Comparison of ENCODE assay signal across 15 cellular contexts in the genomic region with DNA sequence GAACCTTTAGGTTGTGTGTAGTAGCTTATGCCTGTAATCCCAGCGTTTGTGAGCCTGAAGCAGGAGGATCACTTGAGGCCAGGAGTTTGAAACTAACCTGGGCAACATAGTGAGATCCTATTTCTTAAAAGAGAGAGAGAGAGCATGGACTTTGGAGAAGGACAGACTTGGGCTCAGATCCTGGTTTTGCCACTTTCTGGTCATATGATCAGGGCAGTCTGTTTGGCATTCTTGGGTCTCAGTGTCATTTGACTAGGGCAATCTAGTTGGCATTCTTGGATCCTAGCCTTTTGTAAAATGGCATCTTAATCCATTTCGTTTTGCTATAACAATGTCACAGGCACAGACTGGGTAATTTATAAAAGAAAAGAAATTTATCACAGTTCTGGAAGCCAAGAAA. TPM values are rescaled to one million over a fixed set of nuclear protein-coding genes. Genes with fewer than 3 reads are reported as not detected.
A peak's percentile ranks its signal among the peaks of the same experiment; 100 is the strongest.
DNase-seq lines count a peak whose midpoint lies in the region; ATAC-seq and TF ChIP-seq lines count a peak whose summit lies in the region.
"Had no signal": no experiment of that assay in that cellular context is flagged by ENCODE, and none has a peak within 500 bp of the region (broad histone marks: within the 10 kb centered on the region; RNA-seq: fewer than 3 reads in every experiment).

No MANE protein-coding gene starts in this region.

- H3K27me3 ChIP-seq in right lobe of liver = no peaks in the 10 kb centered on the region
- no peaks in the 10 kb centered on the region for H3K27me3 ChIP-seq in skeletal muscle tissue (ENCODE audit: control insufficient read depth in 3 of 3, insufficient read depth in 3 of 3, low read length in 3 of 3)
- no peaks in the 10 kb centered on the region for H3K27me3 ChIP-seq in smooth muscle cell (ENCODE audit: low read depth)
- H3K27me3 ChIP-seq: BLaER1 treated with 17β-estradiol and CSF1 and Interleukin-3, amounts not matched to agents 10 nM and 100 nM had no signal

- WGBS in right lobe of liver (ENCODE audit: insufficient coverage, low coverage, low lambda C conversion rate, missing lambda C conversion rate) = 89% methylated on average over 2 of the region's 2 CpGs
- WGBS in smooth muscle cell (ENCODE audit: low lambda C conversion rate) = 82% methylated on average over 2 of the region's 2 CpGs

- ATAC-seq in stimulated activated naive CD8-positive, alpha-beta T cell treated with anti-CD3 and anti-CD28 coated beads, Interleukin-15, amount 100 ng/mL, for 72 hours = no peak
- ATAC-seq in right lobe of liver = peak in 1 of 4 donors; percentile 7
- ATAC-seq in HG02763 (IDR thresholded peaks at IDR 0.05; ENCODE audit: unreplicated experiment) = no peak
- ATAC-seq: CD8-positive, alpha-beta T cell had no signal

- no peaks in the 10 kb centered on the region for H3K9me3 ChIP-seq in right lobe of liver
- H3K9me3 ChIP-seq in skeletal muscle tissue (ENCODE audit: control insufficient read depth in 3 of 3, low read length in 3 of 3) = no peaks in the 10 kb centered on the region
- no peaks in the 10 kb centered on the region for H3K9me3 ChIP-seq in smooth muscle cell (replicated peaks; ENCODE audit: low read depth)
- H3K9me3 ChIP-seq: HAP-1 had no signal

- H2AFZ ChIP-seq in smooth muscle cell (ENCODE audit: low read depth) = no peak overlapping the region
- H2AFZ ChIP-seq: GM23248 had no signal

- intact Hi-C loops in right lobe of liver (cut with DNase I) = no loop called here
- intact Hi-C loops in activated CD4-positive, alpha-beta T cell treated with anti-CD3 and anti-CD28 coated beads, Interleukin-2, amount 10 ng/mL, durations not matched to agents 24 days and 14 days (cut with micrococcal nuclease) = no loop called here

- TF ChIP-seq POLR2A in right lobe of liver (IDR thresholded peaks at IDR 0.05) = no peak

- DNase-seq in stimulated activated naive CD8-positive, alpha-beta T cell treated with anti-CD3 and anti-CD28 coated beads, Interleukin-15, amount 100 ng/mL, for 72 hours = no peak
- DNase-seq in right lobe of liver (no peak), smooth muscle cell (lab: John Stamatoyannopoulos, UW; ENCODE audit: unreplicated experiment) (no peak)
- no peak for DNase-seq in activated CD4-positive, alpha-beta T cell treated with anti-CD3 and anti-CD28 coated beads, Interleukin-2, amount 10 ng/mL, durations not matched to agents 24 days and 14 days
- DNase-seq: Calu3; CD8-positive, alpha-beta T cell; DMS79 treated with DMSO at 0.1 percent for 48 hours; GF-D8; GM23248 had no signal

- peaks cover 21% of the 10 kb centered on the region for H3K36me3 Mint-ChIP-seq in stimulated activated naive CD8-positive, alpha-beta T cell treated with anti-CD3 and anti-CD28 coated beads, Interleukin-15, Interleukin-2, amounts not matched to agents 100 ng/mL and 50 ng/mL, for 24 hours (ENCODE audit: low read depth)
- peaks cover 12% of the 10 kb centered on the region for H3K36me3 Mint-ChIP-seq in activated CD4-positive, alpha-beta T cell treated with anti-CD3 and anti-CD28 coated beads, Interleukin-2, amount 10 ng/mL, durations not matched to agents 24 days and 14 days (ENCODE audit: low read depth)

- no peaks in the 10 kb centered on the region for H3F3A ChIP-seq in smooth muscle cell (ENCODE audit: low read depth)

- H3K27me3 Mint-ChIP-seq in stimulated activated naive CD8-positive, alpha-beta T cell treated with anti-CD3 and anti-CD28 coated beads, Interleukin-15, Interleukin-2, amounts not matched to agents 100 ng/mL and 50 ng/mL, for 24 hours = no peaks in the 10 kb centered on the region
- no peaks in the 10 kb centered on the region for H3K27me3 Mint-ChIP-seq in stimulated activated naive CD8-positive, alpha-beta T cell treated with anti-CD3 and anti-CD28 coated beads, Interleukin-15, amount 100 ng/mL, for 72 hours
- no peaks in the 10 kb centered on the region for H3K27me3 Mint-ChIP-seq in activated CD4-positive, alpha-beta T cell treated with anti-CD3 and anti-CD28 coated beads, Interleukin-2, amount 10 ng/mL, durations not matched to agents 24 days and 14 days
- H3K27me3 Mint-ChIP-seq: B cell had no signal

- no peaks in the 10 kb centered on the region for H3K9me3 Mint-ChIP-seq in stimulated activated naive CD8-positive, alpha-beta T cell treated with anti-CD3 and anti-CD28 coated beads, Interleukin-15, Interleukin-2, amounts not matched to agents 100 ng/mL and 50 ng/mL, for 24 hours
- no peaks in the 10 kb centered on the region for H3K9me3 Mint-ChIP-seq in stimulated activated naive CD8-positive, alpha-beta T cell treated with anti-CD3 and anti-CD28 coated beads, Interleukin-15, amount 100 ng/mL, for 72 hours
- no peaks in the 10 kb centered on the region for H3K9me3 Mint-ChIP-seq in activated CD4-positive, alpha-beta T cell treated with anti-CD3 and anti-CD28 coated beads, Interleukin-2, amount 10 ng/mL, durations not matched to agents 24 days and 14 days
- H3K9me3 Mint-ChIP-seq: CD8-positive, alpha-beta T cell had no signal

- peaks cover 23% of the 10 kb centered on the region for H3K4me1 Mint-ChIP-seq in stimulated activated naive CD8-positive, alpha-beta T cell treated with anti-CD3 and anti-CD28 coated beads, Interleukin-15, Interleukin-2, amounts not matched to agents 100 ng/mL and 50 ng/mL, for 24 hours (ENCODE audit: low read depth)
- peaks cover 25% of the 10 kb centered on the region for H3K4me1 Mint-ChIP-seq in stimulated activated naive CD8-positive, alpha-beta T cell treated with anti-CD3 and anti-CD28 coated beads, Interleukin-15, amount 100 ng/mL, for 72 hours
- peaks cover 17% of the 10 kb centered on the region for H3K4me1 Mint-ChIP-seq in activated CD4-positive, alpha-beta T cell treated with anti-CD3 and anti-CD28 coated beads, Interleukin-2, amount 10 ng/mL, durations not matched to agents 24 days and 14 days

- TF ChIP-seq CTCF in right lobe of liver (IDR thresholded peaks at IDR 0.05) = no peak
- no peak for TF ChIP-seq CTCF in smooth muscle cell (IDR thresholded peaks at IDR 0.05; ENCODE audit: borderline replicate concordance, insufficient read depth, poor library complexity, severe bottlenecking)

- peaks cover 23% of the 10 kb centered on the region for H3K79me2 ChIP-seq in smooth muscle cell (ENCODE audit: low read depth)

- H3K36me3 ChIP-seq in right lobe of liver = no peaks in the 10 kb centered on the region
- H3K36me3 ChIP-seq in skeletal muscle tissue (ENCODE audit: control insufficient read depth in 3 of 3, insufficient read depth in 3 of 3, low read length in 3 of 3) = no peaks in the 10 kb centered on the region
- no peaks in the 10 kb centered on the region for H3K36me3 ChIP-seq in smooth muscle cell (ENCODE audit: low read depth)
- H3K36me3 ChIP-seq: HAP-1 had no signal

- peaks cover 7% of the 10 kb centered on the region for H4K20me1 ChIP-seq in smooth muscle cell (ENCODE audit: low read depth)

- no peak overlapping the region for H3K4me2 ChIP-seq in smooth muscle cell

- peak overlapping the region; percentile 37 for H3K27ac Mint-ChIP-seq in stimulated activated naive CD8-positive, alpha-beta T cell treated with anti-CD3 and anti-CD28 coated beads, Interleukin-15, Interleukin-2, amounts not matched to agents 100 ng/mL and 50 ng/mL, for 24 hours
- no peak overlapping the region for H3K27ac Mint-ChIP-seq in stimulated activated naive CD8-positive, alpha-beta T cell treated with anti-CD3 and anti-CD28 coated beads, Interleukin-15, amount 100 ng/mL, for 72 hours
- H3K27ac Mint-ChIP-seq in activated CD4-positive, alpha-beta T cell treated with anti-CD3 and anti-CD28 coated beads, Interleukin-2, amount 10 ng/mL, durations not matched to agents 24 days and 14 days = no peak overlapping the region
- H3K27ac Mint-ChIP-seq: CD8-positive, alpha-beta T cell had no signal

- H3K27ac ChIP-seq in right lobe of liver = peak overlapping the region in 2 of 3 donors; percentile 64 to 74
- H3K27ac ChIP-seq in skeletal muscle tissue (ENCODE audit: low read depth, low read length) = peak overlapping the region; percentile 0
- no peak overlapping the region for H3K27ac ChIP-seq in smooth muscle cell (ENCODE audit: low read depth)
- H3K27ac ChIP-seq: GM23248 had no signal

- H3K4me3 ChIP-seq in right lobe of liver (no peak overlapping the region), skeletal muscle tissue (ENCODE audit: low read length in 3 of 3) (no peak overlapping the region), smooth muscle cell (no peak overlapping the region)
- H3K4me3 ChIP-seq: BLaER1 treated with 17β-estradiol and CSF1 and Interleukin-3, amounts not matched to agents 10 nM and 100 nM; GM23248; HAP-1 had no signal

- no peak overlapping the region for H3K9ac ChIP-seq in skeletal muscle tissue (ENCODE audit: low read depth in 1 of 3, low read length in 3 of 3)
- no peak overlapping the region for H3K9ac ChIP-seq in smooth muscle cell (ENCODE audit: low read depth)
- H3K9ac ChIP-seq: BLaER1 treated with 17β-estradiol and CSF1 and Interleukin-3, amounts not matched to agents 10 nM and 100 nM; GM23248 had no signal

- H3K4me3 Mint-ChIP-seq in stimulated activated naive CD8-positive, alpha-beta T cell treated with anti-CD3 and anti-CD28 coated beads, Interleukin-15, Interleukin-2, amounts not matched to agents 100 ng/mL and 50 ng/mL, for 24 hours = no peak overlapping the region
- H3K4me3 Mint-ChIP-seq in stimulated activated naive CD8-positive, alpha-beta T cell treated with anti-CD3 and anti-CD28 coated beads, Interleukin-15, amount 100 ng/mL, for 72 hours = no peak overlapping the region
- no peak overlapping the region for H3K4me3 Mint-ChIP-seq in activated CD4-positive, alpha-beta T cell treated with anti-CD3 and anti-CD28 coated beads, Interleukin-2, amount 10 ng/mL, durations not matched to agents 24 days and 14 days
- H3K4me3 Mint-ChIP-seq: B cell; CD8-positive, alpha-beta T cell had no signal

- H3K4me1 ChIP-seq in right lobe of liver (peaks cover 0 to 22% (median 8%) of the 10 kb centered on the region in 4 donors), skeletal muscle tissue (ENCODE audit: control insufficient read depth in 3 of 3, insufficient read depth in 3 of 3, low read length in 3 of 3) (peaks cover 5 to 15% (median 11%) of the 10 kb centered on the region in 3 donors), smooth muscle cell (ENCODE audit: low read depth) (no peaks in the 10 kb centered on the region)

RNA-seq across cellular contexts. Expression of gene RCL1, which starts 28.4 kb away (rescaled TPM):
- total RNA-seq in right lobe of liver (100 to 1,000 TPM in 1 of 6 experiments, 10 to 100 TPM in 5; 20.2 to 108 (median 63.4) TPM), skeletal muscle tissue (33.9 TPM), smooth muscle cell (7.9 and 11.1 TPM in 2 replicates)
- polyA plus RNA-seq in smooth muscle cell = 5.8 and 7.9 TPM in 2 replicates
- total RNA-seq in activated CD4-positive, alpha-beta T cell treated with anti-CD3 and anti-CD28 coated beads, Interleukin-2, amount 10 ng/mL, durations not matched to agents 24 days and 14 days = 44.1 and 44.6 TPM in 2 replicates
